In the genomic region with DNA sequence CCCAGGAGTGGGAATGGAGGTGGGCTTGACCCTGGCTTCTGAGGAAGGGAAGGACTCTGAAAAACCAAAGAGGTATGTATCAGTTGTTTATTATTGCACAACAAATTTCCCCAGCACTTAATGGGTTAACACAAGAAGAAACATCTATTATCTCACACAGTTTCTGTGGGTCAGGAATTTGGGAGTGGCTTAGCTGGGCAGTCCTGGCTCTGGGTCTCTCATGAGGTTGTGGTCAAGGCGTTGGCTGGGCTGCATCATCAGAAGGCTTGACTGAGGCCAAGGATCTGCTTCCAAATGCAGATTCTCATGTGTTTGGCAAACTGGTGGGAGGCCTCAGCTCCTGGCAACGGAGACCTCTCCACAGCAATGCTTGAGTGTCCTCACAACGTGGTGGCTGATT, we compare ENCODE assay signal across 2 cellular contexts.
TF ChIP-seq lines count a peak whose summit lies in the region.

No MANE protein-coding gene starts in this region.

TF ChIP-seq in IMR-90, 13 proteins besides CTCF, POLR2A, EP300 and RAD21:
- TF ChIP-seq MAFK (IDR thresholded peaks at IDR 0.05; ENCODE audit: low read depth, low read length) = no peak
- TF ChIP-seq MXI1 (IDR thresholded peaks at IDR 0.05; ENCODE audit: borderline replicate concordance, low read depth, low read length) = no peak
- TF ChIP-seq BHLHE40 (IDR thresholded peaks at IDR 0.05; ENCODE audit: low read depth, low read length) = no peak
- peak; percentile 94 for TF ChIP-seq CEBPB (IDR thresholded peaks at IDR 0.05; ENCODE audit: low read depth, low read length)

TF ChIP-seq in K562, 482 proteins besides CTCF, POLR2A, EP300 and RAD21:
- TF ChIP-seq CEBPG (CRISPR knock-in tag; IDR thresholded peaks at IDR 0.05) (0 out of 2 replicates have a peak, but pooled peaks have one; percentile 31), CEBPG (tag; conservative IDR thresholded peaks at IDR 0.05 in 1 of 2, IDR thresholded peaks at IDR 0.05 in 1 of 2) (peak; percentile 81 to 90), HMG20A (CRISPR knock-in tag; conservative IDR thresholded peaks at IDR 0.05) (no peak), CEBPB (tag; IDR thresholded peaks at IDR 0.05) (peak; percentile 95), ZNF592 (IDR thresholded peaks at IDR 0.05) (no peak), CHD4 (IDR thresholded peaks at IDR 0.05; ENCODE audit: insufficient read depth, insufficient replicate concordance, low read depth, low read length, poor library complexity, severe bottlenecking) (no peak), FUS (optimal IDR thresholded peaks at IDR 0.05; ENCODE audit: low read depth, low read length) (no peak), ZNF583 (CRISPR knock-in tag; IDR thresholded peaks at IDR 0.05) (no peak), CBFA2T3 (IDR thresholded peaks at IDR 0.05) (peak; percentile 23; the same call in 1 of the 2 replicates), RCOR1 (IDR thresholded peaks at IDR 0.05; ENCODE audit: borderline replicate concordance in 1 of 2, low read depth in 2 of 2, low read length in 2 of 2) (peak in 1 of 2 experiments; percentile 22; a peak in 1 of 4 replicates), BCOR (IDR thresholded peaks at IDR 0.05) (no peak), MAFF (IDR thresholded peaks at IDR 0.05; ENCODE audit: low read length) (no peak), TEAD1 (CRISPR knock-in tag; IDR thresholded peaks at IDR 0.05) (peak in 1 of 2 experiments; percentile 30; a peak in 1 of 4 replicates), ZNF518B (CRISPR knock-in tag; IDR thresholded peaks at IDR 0.05) (no peak)
- TF ChIP-seq, protein P1, sequence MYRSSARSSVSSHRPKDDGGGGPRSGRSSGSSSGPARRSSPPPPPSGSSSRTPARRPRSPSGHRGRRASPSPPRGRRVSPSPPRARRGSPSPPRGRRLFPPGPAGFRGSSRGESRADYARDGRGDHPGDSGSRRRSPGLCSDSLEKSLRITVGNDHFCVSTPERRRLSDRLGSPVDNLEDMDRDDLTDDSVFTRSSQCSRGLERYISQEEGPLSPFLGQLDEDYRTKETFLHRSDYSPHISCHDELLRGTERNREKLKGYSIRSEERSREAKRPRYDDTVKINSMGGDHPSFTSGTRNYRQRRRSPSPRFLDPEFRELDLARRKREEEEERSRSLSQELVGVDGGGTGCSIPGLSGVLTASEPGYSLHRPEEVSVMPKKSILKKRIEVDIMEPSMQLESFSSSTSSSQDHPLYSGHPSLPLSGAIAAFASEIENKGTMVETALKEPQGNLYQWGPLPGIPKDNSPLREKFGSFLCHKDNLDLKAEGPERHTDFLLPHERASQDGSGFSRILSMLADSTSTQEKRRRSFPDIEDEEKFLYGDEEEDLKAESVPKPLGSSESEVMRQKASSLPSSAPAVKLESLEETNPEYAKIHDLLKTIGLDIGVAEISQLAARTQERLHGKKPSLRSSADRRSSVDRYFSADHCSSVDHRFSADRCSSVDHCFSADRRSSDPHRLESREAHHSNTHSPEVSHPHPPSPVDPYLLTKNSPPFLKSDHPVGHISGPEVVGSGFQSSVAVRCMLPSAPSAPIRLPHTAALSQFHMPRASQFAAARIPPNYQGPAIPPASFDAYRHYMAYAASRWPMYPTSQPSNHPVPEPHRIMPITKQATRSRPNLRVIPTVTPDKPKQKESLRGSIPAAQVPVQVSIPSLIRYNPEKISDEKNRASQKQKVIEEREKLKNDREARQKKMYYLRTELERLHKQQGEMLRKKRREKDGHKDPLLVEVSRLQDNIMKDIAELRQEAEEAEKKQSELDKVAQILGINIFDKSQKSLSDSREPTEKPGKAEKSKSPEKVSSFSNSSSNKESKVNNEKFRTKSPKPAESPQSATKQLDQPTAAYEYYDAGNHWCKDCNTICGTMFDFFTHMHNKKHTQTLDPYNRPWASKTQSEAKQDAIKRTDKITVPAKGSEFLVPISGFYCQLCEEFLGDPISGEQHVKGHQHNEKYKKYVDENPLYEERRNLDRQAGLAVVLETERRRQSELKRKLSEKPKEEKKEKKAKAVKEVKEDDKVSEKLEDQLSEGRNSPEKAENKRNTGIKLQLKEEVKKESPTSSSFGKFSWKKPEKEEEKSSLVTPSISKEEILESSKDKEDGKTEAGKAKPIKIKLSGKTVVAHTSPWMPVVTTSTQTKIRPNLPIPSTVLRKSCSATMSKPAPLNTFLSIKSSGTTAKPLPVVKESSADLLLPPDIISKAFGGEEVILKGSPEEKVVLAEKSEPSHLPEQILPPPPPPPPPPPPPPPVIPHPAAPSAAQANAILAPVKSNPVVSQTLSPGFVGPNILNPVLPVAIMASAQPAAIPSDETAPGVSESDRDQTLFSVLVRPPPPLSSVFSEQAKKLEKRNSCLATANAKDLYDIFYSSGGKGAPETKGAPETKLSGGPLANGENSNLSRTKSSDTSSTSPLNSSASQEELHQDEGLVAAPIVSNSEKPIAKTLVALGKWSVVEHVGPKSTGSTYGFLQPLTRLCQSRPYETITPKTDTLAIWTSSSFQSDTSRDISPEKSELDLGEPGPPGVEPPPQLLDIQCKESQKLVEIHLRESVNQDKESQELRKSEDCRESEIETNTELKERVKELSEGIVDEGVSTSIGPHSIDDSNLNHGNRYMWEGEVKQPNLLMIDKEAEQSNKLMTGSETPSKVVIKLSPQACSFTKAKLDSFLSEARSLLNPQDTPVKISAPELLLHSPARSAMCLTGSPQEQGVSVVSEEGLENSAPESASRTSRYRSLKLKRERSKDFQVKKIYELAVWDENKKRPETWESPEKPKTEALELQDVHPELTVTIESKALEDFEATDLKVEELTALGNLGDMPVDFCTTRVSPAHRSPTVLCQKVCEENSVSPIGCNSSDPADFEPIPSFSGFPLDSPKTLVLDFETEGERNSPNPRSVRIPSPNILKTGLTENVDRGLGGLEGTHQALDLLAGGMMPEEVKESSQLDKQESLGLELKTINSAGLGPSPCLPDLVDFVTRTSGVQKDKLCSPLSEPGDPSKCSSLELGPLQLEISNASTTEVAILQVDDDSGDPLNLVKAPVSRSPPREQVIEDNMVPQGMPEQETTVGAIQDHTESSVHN (IDR thresholded peaks at IDR 0.05; ENCODE audit: borderline replicate concordance in 1 of 2, low read depth in 1 of 2) = no peak
- TF ChIP-seq, protein P2, sequence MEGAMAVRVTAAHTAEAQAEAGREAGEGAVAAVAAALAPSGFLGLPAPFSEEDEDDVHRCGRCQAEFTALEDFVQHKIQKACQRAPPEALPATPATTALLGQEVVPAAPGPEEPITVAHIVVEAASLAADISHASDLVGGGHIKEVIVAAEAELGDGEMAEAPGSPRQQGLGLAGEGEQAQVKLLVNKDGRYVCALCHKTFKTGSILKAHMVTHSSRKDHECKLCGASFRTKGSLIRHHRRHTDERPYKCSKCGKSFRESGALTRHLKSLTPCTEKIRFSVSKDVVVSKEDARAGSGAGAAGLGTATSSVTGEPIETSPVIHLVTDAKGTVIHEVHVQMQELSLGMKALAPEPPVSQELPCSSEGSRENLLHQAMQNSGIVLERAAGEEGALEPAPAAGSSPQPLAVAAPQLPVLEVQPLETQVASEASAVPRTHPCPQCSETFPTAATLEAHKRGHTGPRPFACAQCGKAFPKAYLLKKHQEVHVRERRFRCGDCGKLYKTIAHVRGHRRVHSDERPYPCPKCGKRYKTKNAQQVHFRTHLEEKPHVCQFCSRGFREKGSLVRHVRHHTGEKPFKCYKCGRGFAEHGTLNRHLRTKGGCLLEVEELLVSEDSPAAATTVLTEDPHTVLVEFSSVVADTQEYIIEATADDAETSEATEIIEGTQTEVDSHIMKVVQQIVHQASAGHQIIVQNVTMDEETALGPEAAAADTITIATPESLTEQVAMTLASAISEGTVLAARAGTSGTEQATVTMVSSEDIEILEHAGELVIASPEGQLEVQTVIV (CRISPR knock-in tag; IDR thresholded peaks at IDR 0.05; ENCODE audit: borderline replicate concordance) = no peak
